Comparison of ENCODE assay signal across 8 cellular contexts in genomic region chr3:179015551-179016020, GRCh38. TPM values are rescaled to one million over a fixed set of nuclear protein-coding genes. Genes with fewer than 3 reads are reported as not detected.
DNase-seq lines count a peak whose midpoint lies in the region; ATAC-seq and TF ChIP-seq lines count a peak whose summit lies in the region.

No MANE protein-coding gene starts in this region.

- H3K14ac ChIP-seq in H9 (ENCODE audit: insufficient read depth, low read length): no peak overlapping the region

- H2AK5ac ChIP-seq in H9 (ENCODE audit: insufficient read length, low read length): no peak overlapping the region

- H3K27me3 ChIP-seq in H9 (ENCODE audit: insufficient read depth, low read length) (no peaks in the 10 kb centered on the region), PC-9 (ENCODE audit: insufficient read depth, low read depth) (no peaks in the 10 kb centered on the region)

- H3K27ac ChIP-seq in H9 (ENCODE audit: insufficient read length, low read depth, low read length) (no peak overlapping the region), PC-9 (no peak overlapping the region)

- H3K36me3 ChIP-seq in PC-9 (ENCODE audit: low read depth): no peaks in the 10 kb centered on the region

- POLR2A ChIA-PET in PC-9 (lab: Charles Lee; ENCODE audit: unreplicated experiment): no interaction called here

- DNase-seq in activated CD8-positive, alpha-beta memory T cell treated with anti-CD3 and anti-CD28 coated beads, Interleukin-2, amount 10 ng/mL, durations not matched to agents 7 days and 5 days: peak; percentile 82
- DNase-seq in activated CD8-positive, alpha-beta memory T cell treated with anti-CD3 and anti-CD28 coated beads, Interleukin-2, amount 50 U/mL, for 48 hours: no peak
- DNase-seq in H9: no peak
- peak; percentile 81 to 83 for DNase-seq in Kasumi-1 (lab: John Stamatoyannopoulos, UW)
- peak; percentile 67 to 76 for DNase-seq in PC-9
- DNase-seq in activated naive CD4-positive, alpha-beta T cell treated with anti-CD3 and anti-CD28 coated beads, Interleukin-2, amount 10 ng/mL, durations not matched to agents 7 days and 5 days: peak; percentile 74
- DNase-seq in head of caudate nucleus: peak in 25 of 42 donors; percentile 11 to 87 (median 65)
- peak; percentile 61 for DNase-seq in retina

- H3K79me1 ChIP-seq in H9 (ENCODE audit: insufficient read depth, low read depth, low read length, poor library complexity, severe bottlenecking): no peaks in the 10 kb centered on the region

- H3K4me2 ChIP-seq in H9 (ENCODE audit: insufficient read depth, insufficient read length, low read length): no peak overlapping the region
- no peak overlapping the region for H3K4me2 ChIP-seq in PC-9

- H2AFZ ChIP-seq in H9 (ENCODE audit: low read length): no peak overlapping the region
- no peak overlapping the region for H2AFZ ChIP-seq in PC-9

- no peaks in the 10 kb centered on the region for H3F3A ChIP-seq in PC-9 (ENCODE audit: insufficient read depth, low read depth)

- H3K4me1 ChIP-seq in H9 (ENCODE audit: insufficient read depth, low read length): no peaks in the 10 kb centered on the region
- no peaks in the 10 kb centered on the region for H3K4me1 ChIP-seq in PC-9 (replicated peaks; ENCODE audit: insufficient read depth)

- H4K20me1 ChIP-seq in H9 (ENCODE audit: control insufficient read depth, insufficient read depth, insufficient read length) (no peaks in the 10 kb centered on the region), PC-9 (ENCODE audit: insufficient read depth) (no peaks in the 10 kb centered on the region)

- no peak overlapping the region for H3K23ac ChIP-seq in H9 (ENCODE audit: insufficient read length, low read depth, low read length)

- H2BK12ac ChIP-seq in H9 (ENCODE audit: insufficient read length, low read depth, low read length): no peak overlapping the region

- no peak overlapping the region for H3K18ac ChIP-seq in H9 (ENCODE audit: insufficient read length, low read depth, low read length)

- no peak overlapping the region for H4K8ac ChIP-seq in H9 (replicated peaks; ENCODE audit: insufficient read length, low read depth, low read length)

- no peaks in the 10 kb centered on the region for H3K23me2 ChIP-seq in H9 (ENCODE audit: insufficient read length, low read depth, low read length, poor library complexity, severe bottlenecking)

- H2BK20ac ChIP-seq in H9 (ENCODE audit: low read depth, low read length, poor library complexity, severe bottlenecking): no peak overlapping the region

- H3K4me3 Mint-ChIP-seq in activated CD8-positive, alpha-beta memory T cell treated with anti-CD3 and anti-CD28 coated beads, Interleukin-2, amount 10 ng/mL, durations not matched to agents 7 days and 5 days: no peak overlapping the region
- no peak overlapping the region for H3K4me3 Mint-ChIP-seq in H9
- no peak overlapping the region for H3K4me3 Mint-ChIP-seq in activated naive CD4-positive, alpha-beta T cell treated with anti-CD3 and anti-CD28 coated beads, Interleukin-2, amount 10 ng/mL, durations not matched to agents 7 days and 5 days

- CTCF ChIA-PET in activated CD8-positive, alpha-beta memory T cell treated with anti-CD3 and anti-CD28 coated beads, Interleukin-2, amount 10 ng/mL, durations not matched to agents 7 days and 5 days (lab: Charles Lee): interaction anchor here (0.6 to 2.6 kb wide), 25 partner anchors 11 to 548 kb away, joined by 3 to 14 read pairs (median 3); partner anchors contain the start of genes ACTL6A and ZMAT3
- CTCF ChIA-PET in PC-9 (lab: Charles Lee): interaction anchor here (0.6 to 1.4 kb wide), 4 partner anchors 22 to 547 kb away, joined by 3 to 11 read pairs (median 6); partner anchors contain the start of gene ACTL6A
- CTCF ChIA-PET in activated naive CD4-positive, alpha-beta T cell treated with anti-CD3 and anti-CD28 coated beads, Interleukin-2, amount 10 ng/mL, durations not matched to agents 7 days and 5 days (lab: Charles Lee): interaction anchor here (0.6 to 3.4 kb wide), 24 partner anchors 9 to 309 kb away, joined by 3 to 40 read pairs (median 4); partner anchors contain the start of gene ZMAT3

- no peaks in the 10 kb centered on the region for H3K9me2 ChIP-seq in PC-9 (ENCODE audit: insufficient read depth)

- no peak overlapping the region for H3K4me3 ChIP-seq in PC-9

- H3K27me3 Mint-ChIP-seq in activated CD8-positive, alpha-beta memory T cell treated with anti-CD3 and anti-CD28 coated beads, Interleukin-2, amount 10 ng/mL, durations not matched to agents 7 days and 5 days: peaks cover 17% of the 10 kb centered on the region
- no peaks in the 10 kb centered on the region for H3K27me3 Mint-ChIP-seq in H9 (ENCODE audit: low read depth)
- H3K27me3 Mint-ChIP-seq in activated naive CD4-positive, alpha-beta T cell treated with anti-CD3 and anti-CD28 coated beads, Interleukin-2, amount 10 ng/mL, durations not matched to agents 7 days and 5 days: no peaks in the 10 kb centered on the region

- intact Hi-C loops in PC-9 (cut with micrococcal nuclease; ENCODE audit: unreplicated experiment) (loop anchor here (1.0 to 5.0 kb wide), 5 partner anchors 77 to 543 kb away; no protein-coding TSS in a partner anchor), head of caudate nucleus (cut with DNase I) (loop anchor here (2.0 to 10.0 kb wide), 4 partner anchors 57 to 547 kb away; partner anchors contain the start of genes ACTL6A, PIK3CA and ZMAT3)

- no peak overlapping the region for H3K56ac ChIP-seq in H9 (ENCODE audit: insufficient read length, low read depth, low read length)

- no peaks in the 10 kb centered on the region for H3K9me3 Mint-ChIP-seq in activated CD8-positive, alpha-beta memory T cell treated with anti-CD3 and anti-CD28 coated beads, Interleukin-2, amount 10 ng/mL, durations not matched to agents 7 days and 5 days (ENCODE audit: low read depth)
- H3K9me3 Mint-ChIP-seq in H9: peaks cover 13 to 17% of the 10 kb centered on the region in 2 experiments
- no peaks in the 10 kb centered on the region for H3K9me3 Mint-ChIP-seq in activated naive CD4-positive, alpha-beta T cell treated with anti-CD3 and anti-CD28 coated beads, Interleukin-2, amount 10 ng/mL, durations not matched to agents 7 days and 5 days

- H3T11ph ChIP-seq in H9 (ENCODE audit: low read length): no peak overlapping the region

- peaks cover 5% of the 10 kb centered on the region for H3K36me3 Mint-ChIP-seq in activated CD8-positive, alpha-beta memory T cell treated with anti-CD3 and anti-CD28 coated beads, Interleukin-2, amount 10 ng/mL, durations not matched to agents 7 days and 5 days
- H3K36me3 Mint-ChIP-seq in H9 (ENCODE audit: insufficient read depth in 1 of 3, low read depth in 3 of 3): peaks cover 6 to 10% (median 9%) of the 10 kb centered on the region in 3 experiments
- H3K36me3 Mint-ChIP-seq in activated naive CD4-positive, alpha-beta T cell treated with anti-CD3 and anti-CD28 coated beads, Interleukin-2, amount 10 ng/mL, durations not matched to agents 7 days and 5 days: peaks cover 11% of the 10 kb centered on the region

- no peak overlapping the region for H3K9ac ChIP-seq in H9 (ENCODE audit: extremely low read depth, insufficient read length, low read length)

- ATAC-seq in activated CD8-positive, alpha-beta memory T cell treated with anti-CD3 and anti-CD28 coated beads, Interleukin-2, amount 10 ng/mL, durations not matched to agents 7 days and 5 days: peak; percentile 91

- H3K27ac Mint-ChIP-seq in activated CD8-positive, alpha-beta memory T cell treated with anti-CD3 and anti-CD28 coated beads, Interleukin-2, amount 10 ng/mL, durations not matched to agents 7 days and 5 days: peak overlapping the region; percentile 52
- H3K27ac Mint-ChIP-seq in H9: no peak overlapping the region
- peak overlapping the region; percentile 47 for H3K27ac Mint-ChIP-seq in activated naive CD4-positive, alpha-beta T cell treated with anti-CD3 and anti-CD28 coated beads, Interleukin-2, amount 10 ng/mL, durations not matched to agents 7 days and 5 days

- peaks cover 29% of the 10 kb centered on the region for H3K4me1 Mint-ChIP-seq in activated CD8-positive, alpha-beta memory T cell treated with anti-CD3 and anti-CD28 coated beads, Interleukin-2, amount 10 ng/mL, durations not matched to agents 7 days and 5 days
- peaks cover 0 to 7% of the 10 kb centered on the region in 2 experiments; a peak in 1 of 4 replicates for H3K4me1 Mint-ChIP-seq in H9
- H3K4me1 Mint-ChIP-seq in activated naive CD4-positive, alpha-beta T cell treated with anti-CD3 and anti-CD28 coated beads, Interleukin-2, amount 10 ng/mL, durations not matched to agents 7 days and 5 days: peaks cover 48% of the 10 kb centered on the region

- H2BK5ac ChIP-seq in H9 (ENCODE audit: insufficient read length, low read length): no peak overlapping the region

- no TSS peak for BruUV-seq in PC-9 (replicated peaks; lab: Mats Ljungman, UMichigan)

- H2BK15ac ChIP-seq in H9 (ENCODE audit: low read depth, low read length): no peak overlapping the region

- no peak overlapping the region for H2BK120ac ChIP-seq in H9 (ENCODE audit: low read depth, low read length, poor library complexity, severe bottlenecking)

- TF ChIP-seq CTCF in H9 (conservative IDR thresholded peaks at IDR 0.05) (peak; percentile 90), PC-9 (conservative IDR thresholded peaks at IDR 0.05) (peak; percentile 97)

- no peak overlapping the region for H4K91ac ChIP-seq in H9 (ENCODE audit: insufficient read length, low read depth, low read length)

- H3K79me2 ChIP-seq in H9 (ENCODE audit: insufficient read depth, low read length) (no peaks in the 10 kb centered on the region), PC-9 (ENCODE audit: low read depth) (no peaks in the 10 kb centered on the region)

- WGBS in H9 (ENCODE audit: extremely low coverage, insufficient read length, low lambda C conversion rate): no CpG with 5 or more reads among the region's 1 CpG

- H4K5ac ChIP-seq in H9 (ENCODE audit: insufficient read length, low read depth, low read length): no peak overlapping the region

- no peaks in the 10 kb centered on the region for H3K9me3 ChIP-seq in H9 (ENCODE audit: control insufficient read depth, low read depth, low read length)
- no peaks in the 10 kb centered on the region for H3K9me3 ChIP-seq in PC-9 (ENCODE audit: insufficient read depth, low read depth)

- H3K4ac ChIP-seq in H9 (ENCODE audit: low read depth, low read length): no peak overlapping the region

RNA-seq across cellular contexts. Expression of gene ZMAT3, which starts 56.0 kb away (rescaled TPM):
- 10 to 100 TPM; 14.1 to 15.1 TPM for total RNA-seq in activated CD8-positive, alpha-beta memory T cell treated with anti-CD3 and anti-CD28 coated beads, Interleukin-2, amount 10 ng/mL, durations not matched to agents 7 days and 5 days
- total RNA-seq in H9 (2021) (9.4 and 10.5 TPM in 2 replicates), PC-9 (2021) (5.9 and 7.2 TPM in 2 replicates)

Comparison
In these comparisons a context has a peak if more than half of its experiments do, and no peak if none do; other contexts are left out.
1. DNase-seq: peak in activated CD8-positive, alpha-beta memory T cell treated with anti-CD3 and anti-CD28 coated beads, Interleukin-2, amount 10 ng/mL, durations not matched to agents 7 days and 5 days (single experiment), Kasumi-1 (2 of 2), PC-9 (2 of 2), activated naive CD4-positive, alpha-beta T cell treated with anti-CD3 and anti-CD28 coated beads, Interleukin-2, amount 10 ng/mL, durations not matched to agents 7 days and 5 days (single experiment), head of caudate nucleus (25 of 42) and retina (single experiment); none in activated CD8-positive, alpha-beta memory T cell treated with anti-CD3 and anti-CD28 coated beads, Interleukin-2, amount 50 U/mL, for 48 hours (single experiment) and H9 (single experiment).
2. H3K27ac Mint-ChIP-seq: peak in activated CD8-positive, alpha-beta memory T cell treated with anti-CD3 and anti-CD28 coated beads, Interleukin-2, amount 10 ng/mL, durations not matched to agents 7 days and 5 days (single experiment) and activated naive CD4-positive, alpha-beta T cell treated with anti-CD3 and anti-CD28 coated beads, Interleukin-2, amount 10 ng/mL, durations not matched to agents 7 days and 5 days (single experiment); none in H9 (0 of 3).